In genomic region chr11:1389103-1389931, GRCh38 we compare ENCODE assay signal across 8 cellular contexts. TPM values are rescaled to one million over a fixed set of nuclear protein-coding genes. Genes with fewer than 3 reads are reported as not detected.
DNase-seq lines count a peak whose midpoint lies in the region; TF ChIP-seq lines count a peak whose summit lies in the region.

No MANE protein-coding gene starts in this region.

- no peaks in the 10 kb centered on the region for H3K79me1 ChIP-seq in H9 (ENCODE audit: insufficient read depth, low read depth, low read length, poor library complexity, severe bottlenecking)

- H3K9me2 ChIP-seq in MM.1S (replicated peaks; ENCODE audit: insufficient read depth, low read length) = no peaks in the 10 kb centered on the region

- no CpG with 5 or more reads among the region's 92 CpGs for WGBS in H9 (ENCODE audit: extremely low coverage, insufficient read length, low lambda C conversion rate)

- H3K4me3 Mint-ChIP-seq in H9 = peak overlapping the region; percentile 67 to 82
- H3K4me3 Mint-ChIP-seq in activated naive CD4-positive, alpha-beta T cell treated with anti-CD3 and anti-CD28 coated beads, Interleukin-2, amount 50 U/mL, for 24 hours = peak overlapping the region; percentile 65

- H3K14ac ChIP-seq in H9 (ENCODE audit: insufficient read depth, low read length) = no peak overlapping the region

- H3K27me3 Mint-ChIP-seq in H9 (ENCODE audit: low read depth) = peaks cover 26% of the 10 kb centered on the region
- H3K27me3 Mint-ChIP-seq in activated naive CD4-positive, alpha-beta T cell treated with anti-CD3 and anti-CD28 coated beads, Interleukin-2, amount 50 U/mL, for 24 hours = peaks cover 21% of the 10 kb centered on the region

- DNase-seq in Daoy (ENCODE audit: low read depth) = peak; percentile 99
- DNase-seq in H9 = peak; percentile 98
- peak; percentile 83 for DNase-seq in MM.1S
- DNase-seq in SK-MEL-5 (ENCODE audit: low read depth, low spot score) = peak; percentile 97
- DNase-seq in glomerular endothelial cell (ENCODE audit: extremely low read depth, low read depth, low spot score) = peak; percentile 51
- DNase-seq in nucleus accumbens (lab: John Stamatoyannopoulos, UW) = peak; percentile 53 to 98 (median 94)
- DNase-seq in substantia nigra (lab: John Stamatoyannopoulos, UW) = peak; percentile 77 to 99 (median 94)

- in situ Hi-C loops in SK-MEL-5 (cut with HindIII; ENCODE audit: low pct_unique_long_range_greater_than_20kb, low sequenced_read_pairs) = no loop called here

- no peak overlapping the region for H3K23ac ChIP-seq in H9 (ENCODE audit: insufficient read length, low read depth, low read length)

- peaks cover 15 to 17% of the 10 kb centered on the region in 2 experiments for H3K4me1 Mint-ChIP-seq in H9
- H3K4me1 Mint-ChIP-seq in activated naive CD4-positive, alpha-beta T cell treated with anti-CD3 and anti-CD28 coated beads, Interleukin-2, amount 50 U/mL, for 24 hours = peaks cover 13% of the 10 kb centered on the region

- H2BK5ac ChIP-seq in H9 (ENCODE audit: insufficient read length, low read length) = no peak overlapping the region

- H3K27ac Mint-ChIP-seq in H9 = peak overlapping the region in 1 of 3 experiments; percentile 87; a peak in 1 of 7 replicates
- H3K27ac Mint-ChIP-seq in activated naive CD4-positive, alpha-beta T cell treated with anti-CD3 and anti-CD28 coated beads, Interleukin-2, amount 50 U/mL, for 24 hours = no peak overlapping the region

- H3K27ac ChIP-seq in H9 (ENCODE audit: insufficient read length, low read depth, low read length) (no peak overlapping the region), MM.1S (ENCODE audit: low read length) (no peak overlapping the region), substantia nigra (ENCODE audit: low read depth, low read length, poor library complexity, severe bottlenecking) (peak overlapping the region; percentile 77)

- H3K18ac ChIP-seq in H9 (ENCODE audit: insufficient read length, low read depth, low read length) = no peak overlapping the region

- peaks cover 14% of the 10 kb centered on the region for H3K23me2 ChIP-seq in H9 (ENCODE audit: insufficient read length, low read depth, low read length, poor library complexity, severe bottlenecking)

- H3T11ph ChIP-seq in H9 (ENCODE audit: low read length) = no peak overlapping the region

- H2AK5ac ChIP-seq in H9 (ENCODE audit: insufficient read length, low read length) = no peak overlapping the region

- H3K4me1 ChIP-seq in H9 (ENCODE audit: insufficient read depth, low read length) = no peaks in the 10 kb centered on the region
- H3K4me1 ChIP-seq in MM.1S (ENCODE audit: low read length) = no peaks in the 10 kb centered on the region

- TF ChIP-seq CTCF in H9 (conservative IDR thresholded peaks at IDR 0.05) (peak; percentile 32; the same call in 2 of the 3 replicates), MM.1S (IDR thresholded peaks at IDR 0.05; ENCODE audit: low read length) (no peak)

- H3K56ac ChIP-seq in H9 (ENCODE audit: insufficient read length, low read depth, low read length) = no peak overlapping the region

- H3K4me2 ChIP-seq in H9 (ENCODE audit: insufficient read depth, insufficient read length, low read length) (peak overlapping the region; percentile 51), MM.1S (ENCODE audit: low read depth, low read length) (peak overlapping the region; percentile 63; the same call in 1 of the 2 replicates)

- H4K20me1 ChIP-seq in H9 (ENCODE audit: control insufficient read depth, insufficient read depth, insufficient read length) = peaks cover 2% of the 10 kb centered on the region
- H4K20me1 ChIP-seq in MM.1S (ENCODE audit: insufficient read depth, low read length) = no peaks in the 10 kb centered on the region

- H3K9me3 ChIP-seq in H9 (ENCODE audit: control insufficient read depth, low read depth, low read length) (no peaks in the 10 kb centered on the region), MM.1S (replicated peaks; ENCODE audit: insufficient read depth, low read length) (no peaks in the 10 kb centered on the region)

- H3K79me2 ChIP-seq in H9 (ENCODE audit: insufficient read depth, low read length) = peaks cover 19% of the 10 kb centered on the region; the same call in 1 of the 2 replicates
- H3K79me2 ChIP-seq in MM.1S (ENCODE audit: low read length) = no peaks in the 10 kb centered on the region

- no peak overlapping the region for H2BK12ac ChIP-seq in H9 (ENCODE audit: insufficient read length, low read depth, low read length)

- H3K9ac ChIP-seq in H9 (ENCODE audit: extremely low read depth, insufficient read length, low read length) = peak overlapping the region; percentile 63
- H3K9ac ChIP-seq in MM.1S (ENCODE audit: low read length) = no peak overlapping the region

- peaks cover 5 to 19% (median 12%) of the 10 kb centered on the region in 3 experiments; a peak in 5 of 7 replicates for H3K36me3 Mint-ChIP-seq in H9 (ENCODE audit: insufficient read depth in 1 of 3, low read depth in 3 of 3)
- no peaks in the 10 kb centered on the region for H3K36me3 Mint-ChIP-seq in activated naive CD4-positive, alpha-beta T cell treated with anti-CD3 and anti-CD28 coated beads, Interleukin-2, amount 50 U/mL, for 24 hours

- H3K4me3 ChIP-seq in MM.1S (ENCODE audit: low read length) = peak overlapping the region; percentile 29

- H4K91ac ChIP-seq in H9 (ENCODE audit: insufficient read length, low read depth, low read length) = no peak overlapping the region

- no peaks in the 10 kb centered on the region; the same call in 1 of the 2 replicates for H3K27me3 ChIP-seq in H9 (ENCODE audit: insufficient read depth, low read length)
- peaks cover 70% of the 10 kb centered on the region for H3K27me3 ChIP-seq in MM.1S (replicated peaks; ENCODE audit: insufficient read depth, low read length)

- no peak overlapping the region for H4K8ac ChIP-seq in H9 (replicated peaks; ENCODE audit: insufficient read length, low read depth, low read length)

- H3K36me3 ChIP-seq in MM.1S (replicated peaks; ENCODE audit: insufficient read depth, low read length) = no peaks in the 10 kb centered on the region

- no peak overlapping the region for H4K5ac ChIP-seq in H9 (ENCODE audit: insufficient read length, low read depth, low read length)

- no peak overlapping the region for H3K4ac ChIP-seq in H9 (ENCODE audit: low read depth, low read length)

- H3K9me3 Mint-ChIP-seq in H9 = peaks cover 0 to 4% of the 10 kb centered on the region in 2 experiments; a peak in 3 of 5 replicates
- H3K9me3 Mint-ChIP-seq in activated naive CD4-positive, alpha-beta T cell treated with anti-CD3 and anti-CD28 coated beads, Interleukin-2, amount 50 U/mL, for 24 hours = no peaks in the 10 kb centered on the region

- no peaks in the 10 kb centered on the region for H3F3A ChIP-seq in MM.1S (ENCODE audit: insufficient read depth, low read length)

- H2AFZ ChIP-seq in H9 (ENCODE audit: low read length) = no peak overlapping the region
- H2AFZ ChIP-seq in MM.1S (ENCODE audit: low read length) = 0 out of 2 replicates have a peak overlapping the region, but pooled peaks have one; percentile 35

- H2BK120ac ChIP-seq in H9 (ENCODE audit: low read depth, low read length, poor library complexity, severe bottlenecking) = no peak overlapping the region

- H2BK20ac ChIP-seq in H9 (ENCODE audit: low read depth, low read length, poor library complexity, severe bottlenecking) = no peak overlapping the region

- H2BK15ac ChIP-seq in H9 (ENCODE audit: low read depth, low read length) = no peak overlapping the region

RNA-seq across cellular contexts. Expression of gene BRSK2, which starts 0.4 kb away (rescaled TPM):
- 0.17 TPM in 1 of 2 replicates, not detected in the other for total RNA-seq in Daoy (2014; rRNA removed; shearing (Covaris generic))
- 24.2 and 28.4 TPM in 2 replicates for total RNA-seq in H9 (2021)
- 4.5 and 8.2 TPM in 2 replicates for total RNA-seq in SK-MEL-5 (2014; rRNA removed; shearing (Covaris generic))
- 13.4 and 17.7 TPM in 2 replicates for polyA plus RNA-seq in SK-MEL-5 (2015; cell fraction: cytosol; rRNA removed)
- 29.0 and 56.4 TPM in 2 replicates for polyA plus RNA-seq in SK-MEL-5 (2015; cell fraction: nucleus; rRNA removed)
- 0.15 and 0.93 TPM in 2 replicates for total RNA-seq in glomerular endothelial cell
